In the genomic region with DNA sequence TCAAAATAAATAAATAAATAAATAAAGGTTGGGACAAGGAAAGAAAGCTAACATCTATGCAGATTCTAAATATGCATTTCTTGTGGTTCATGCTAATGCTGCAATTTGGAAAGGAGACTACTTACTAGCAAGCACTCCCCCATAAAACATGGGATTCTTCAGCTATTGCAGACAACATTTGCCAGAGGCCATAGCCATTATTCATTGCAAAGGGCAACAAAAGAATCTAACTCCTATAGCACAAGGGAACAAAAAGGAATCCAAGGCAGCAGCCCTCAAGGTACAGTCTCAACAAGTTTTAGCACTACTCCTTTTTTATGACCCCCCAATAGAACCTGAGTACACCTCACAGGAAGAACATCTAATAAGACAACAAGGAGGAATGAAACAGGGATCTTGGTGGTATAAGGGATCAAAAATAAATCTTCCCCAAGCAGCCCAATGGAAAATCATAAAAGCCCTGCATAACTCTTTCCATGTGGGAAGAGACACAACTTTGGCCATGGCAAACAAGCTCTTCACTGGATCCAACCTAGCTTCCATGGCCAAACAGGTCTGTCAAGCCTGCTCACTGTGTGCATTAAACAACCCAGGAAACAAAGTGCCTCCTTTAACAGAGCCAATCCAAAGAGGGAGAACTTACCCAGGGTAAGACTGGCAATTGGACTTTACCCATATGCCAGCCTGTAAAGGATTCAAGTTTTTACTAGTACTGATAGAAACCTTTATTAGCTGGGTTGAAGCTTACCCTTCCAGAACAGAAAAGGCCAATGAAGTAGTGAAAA, we compare ENCODE assay signal across 34 cellular contexts. TPM values are rescaled to one million over a fixed set of nuclear protein-coding genes. Genes with fewer than 3 reads are reported as not detected.
"Had no signal": no experiment of that assay in that cellular context is flagged by ENCODE, and none has a peak within 500 bp of the region (broad histone marks: within the 10 kb centered on the region; RNA-seq: fewer than 3 reads in every experiment).

No MANE protein-coding gene starts in this region.

- ATAC-seq: activated CD4-positive, alpha-beta T cell treated with anti-CD3 and anti-CD28 coated beads for 36 hours; activated T-helper 17 cell treated with anti-CD3 and anti-CD28 coated beads, Interleukin-2, amount 50 U/mL, for 72 hours; Panc1; Right ventricle myocardium inferior had no signal

- H3K36me3 ChIP-seq: adrenal gland, breast epithelium, MG63, SJCRH30, WERI-Rb-1 had no signal

- H3K9me3 ChIP-seq: adrenal gland, breast epithelium, MG63, SJCRH30, SK-N-SH had no signal

- H3K4me3 ChIP-seq: adrenal gland, breast epithelium, MG63, SJCRH30 had no signal

- H3K4me1 ChIP-seq: adrenal gland, breast epithelium, SJCRH30 had no signal

- H3K27ac ChIP-seq: adrenal gland, breast epithelium, KMS-11, SJCRH30, WERI-Rb-1 had no signal

- DNase-seq: activated CD4-positive, alpha-beta memory T cell treated with anti-CD3 and anti-CD28 coated beads, Interleukin-2, amount 10 ng/mL, durations not matched to agents 7 days and 5 days; activated CD4-positive, alpha-beta T cell treated with anti-CD3 and anti-CD28 coated beads for 36 hours; activated CD4-positive, alpha-beta T cell treated with anti-CD3 and anti-CD28 coated beads, Interleukin-2, amount 50 U/mL, for 1 hour; activated gamma-delta T cell; activated naive CD4-positive, alpha-beta T cell treated with anti-CD3 and anti-CD28 coated beads for 36 hours; activated naive CD8-positive, alpha-beta T cell treated with anti-CD3 and anti-CD28 coated beads for 36 hours; activated T-cell treated with anti-CD3 and anti-CD28 coated beads for 4 hours; activated T-cell treated with anti-CD3 and anti-CD28 coated beads, Interleukin-2, amount 50 U/mL, for 48 hours; adrenal gland; aorta; caudate nucleus; MG63; MV-4-11; NCI-H1092 treated with DMSO at 0.1 percent for 48 hours; NCI-H1417 treated with DMSO at 0.1 percent for 48 hours; NCI-H1694; NCI-H2029; NCI-H2107; NCI-H2171 treated with DMSO at 0.1 percent for 48 hours; NCI-H345; NCI-H510A; NCI-H526 treated with DMSO at 0.1 percent for 48 hours; NCI-H82; RPMI8226; SJCRH30; SK-N-SH; T-helper 1 cell; WERI-Rb-1 had no signal

- H3K27me3 ChIP-seq: adrenal gland, breast epithelium, MG63, SJCRH30 had no signal

RNA-seq across cellular contexts. Expression of gene HERC5, which starts 7.8 kb away (rescaled TPM):
- total RNA-seq: OCI-LY7 had no signal
